In genomic region chr14:104390221-104390931, GRCh38 we compare ENCODE assay signal across 15 cellular contexts.
DNase-seq lines count a peak whose midpoint lies in the region; ATAC-seq and TF ChIP-seq lines count a peak whose summit lies in the region.
"Had no signal": no experiment of that assay in that cellular context is flagged by ENCODE, and none has a peak within 500 bp of the region (broad histone marks: within the 10 kb centered on the region; RNA-seq: fewer than 3 reads in every experiment).

No MANE protein-coding gene starts in this region.

- no peaks in the 10 kb centered on the region for H3K27me3 Mint-ChIP-seq in activated T-cell treated with anti-CD3 and anti-CD28 coated beads, Interleukin-2, amount 50 U/mL, for 24 hours
- H3K27me3 Mint-ChIP-seq in H9 (ENCODE audit: low read depth), result no peaks in the 10 kb centered on the region

- H3K23me2 ChIP-seq in H9 (ENCODE audit: insufficient read length, low read depth, low read length, poor library complexity, severe bottlenecking), result no peaks in the 10 kb centered on the region

- H3K4me3 ChIP-seq in coronary artery (no peak overlapping the region), sigmoid colon (no peak overlapping the region)

- no peak overlapping the region for H2AFZ ChIP-seq in H9 (ENCODE audit: low read length)

- no peak overlapping the region for H3T11ph ChIP-seq in H9 (ENCODE audit: low read length)

- H2BK12ac ChIP-seq in H9 (ENCODE audit: insufficient read length, low read depth, low read length), result no peak overlapping the region

- no peak overlapping the region for H3K18ac ChIP-seq in H9 (ENCODE audit: insufficient read length, low read depth, low read length)

- no peaks in the 10 kb centered on the region for H3K36me3 Mint-ChIP-seq in activated T-cell treated with anti-CD3 and anti-CD28 coated beads, Interleukin-2, amount 50 U/mL, for 24 hours (ENCODE audit: low read depth)
- H3K36me3 Mint-ChIP-seq in H9 (ENCODE audit: insufficient read depth in 1 of 3, low read depth in 3 of 3), result no peaks in the 10 kb centered on the region

- no peak for TF ChIP-seq POLR2A in sigmoid colon (IDR thresholded peaks at IDR 0.05)

- no peak overlapping the region for H2BK15ac ChIP-seq in H9 (ENCODE audit: low read depth, low read length)

- H3K4me1 Mint-ChIP-seq in activated T-cell treated with anti-CD3 and anti-CD28 coated beads, Interleukin-2, amount 50 U/mL, for 24 hours (ENCODE audit: low read depth), result peaks cover 61% of the 10 kb centered on the region
- peaks cover 4 to 15% of the 10 kb centered on the region in 2 experiments for H3K4me1 Mint-ChIP-seq in H9

- H3K56ac ChIP-seq in H9 (ENCODE audit: insufficient read length, low read depth, low read length), result no peak overlapping the region

- no peak for TF ChIP-seq CTCF in H9 (conservative IDR thresholded peaks at IDR 0.05)
- no peak for TF ChIP-seq CTCF in coronary artery (IDR thresholded peaks at IDR 0.05)
- no peak for TF ChIP-seq CTCF in sigmoid colon (IDR thresholded peaks at IDR 0.05)

- H3K4me3 Mint-ChIP-seq in activated T-cell treated with anti-CD3 and anti-CD28 coated beads, Interleukin-2, amount 50 U/mL, for 24 hours, result no peak overlapping the region
- H3K4me3 Mint-ChIP-seq in H9, result no peak overlapping the region

- no peak overlapping the region for H3K27ac ChIP-seq in H9 (ENCODE audit: insufficient read length, low read depth, low read length)
- no peak overlapping the region for H3K27ac ChIP-seq in coronary artery
- no peak overlapping the region for H3K27ac ChIP-seq in sigmoid colon
- H3K27ac ChIP-seq: KMS-11 had no signal

- H3K9me3 Mint-ChIP-seq in activated T-cell treated with anti-CD3 and anti-CD28 coated beads, Interleukin-2, amount 50 U/mL, for 24 hours, result no peaks in the 10 kb centered on the region
- H3K9me3 Mint-ChIP-seq in H9, result no peaks in the 10 kb centered on the region

- no peaks in the 10 kb centered on the region for H3K27me3 ChIP-seq in H9 (ENCODE audit: insufficient read depth, low read length)
- peaks cover 0 to 11% (median 0%) of the 10 kb centered on the region in 3 donors for H3K27me3 ChIP-seq in sigmoid colon

- peak; percentile 31 for DNase-seq in activated T-cell treated with anti-CD3 and anti-CD28 coated beads, Interleukin-2, amount 50 U/mL, for 24 hours
- DNase-seq in activated T-cell treated with anti-CD3 and anti-CD28 coated beads, Interleukin-2, amount 50 U/mL, for 1 hour, result no peak
- DNase-seq in H9 (peak; percentile 19), coronary artery (ENCODE audit: low spot score) (peak; percentile 41), sigmoid colon (peak; percentile 45), kidney glomerular epithelial cell (lab: John Stamatoyannopoulos, UW) (no peak)
- DNase-seq: amygdala; NCI-H1417 treated with DMSO at 0.1 percent for 48 hours; OCI-M1; SK-N-SH; stimulated activated CD4-positive, alpha-beta T cell treated with anti-CD3 and anti-CD28 coated beads, Interleukin-12 subunit alpha, Interleukin-12 subunit beta, amount 100 ng/mL, for 4 hours had no signal

- H3K9me3 ChIP-seq in H9 (ENCODE audit: control insufficient read depth, low read depth, low read length), result no peaks in the 10 kb centered on the region
- no peaks in the 10 kb centered on the region for H3K9me3 ChIP-seq in sigmoid colon
- H3K9me3 ChIP-seq: SK-N-SH had no signal

- WGBS in H9 (ENCODE audit: extremely low coverage, insufficient read length, low lambda C conversion rate), result no CpG with 5 or more reads among the region's 27 CpGs
- 86 to 90% methylated on average over 27 of the region's 27 CpGs for WGBS in sigmoid colon, 2 donors

- no peak overlapping the region for H3K23ac ChIP-seq in H9 (ENCODE audit: insufficient read length, low read depth, low read length)

- no peak overlapping the region for H3K14ac ChIP-seq in H9 (ENCODE audit: insufficient read depth, low read length)

- no peak overlapping the region for H2AK5ac ChIP-seq in H9 (ENCODE audit: insufficient read length, low read length)

- H3K4me2 ChIP-seq in H9 (ENCODE audit: insufficient read depth, insufficient read length, low read length), result no peak overlapping the region
- H3K4me2 ChIP-seq: KMS-11, SK-N-SH had no signal

- H4K5ac ChIP-seq in H9 (ENCODE audit: insufficient read length, low read depth, low read length), result no peak overlapping the region

- no peaks in the 10 kb centered on the region for H3K79me2 ChIP-seq in H9 (ENCODE audit: insufficient read depth, low read length)

- no peaks in the 10 kb centered on the region for H3K4me1 ChIP-seq in H9 (ENCODE audit: insufficient read depth, low read length)
- H3K4me1 ChIP-seq in sigmoid colon, result no peaks in the 10 kb centered on the region

- no peak for TF ChIP-seq EP300 in sigmoid colon (IDR thresholded peaks at IDR 0.05)

- no peak overlapping the region for H2BK20ac ChIP-seq in H9 (ENCODE audit: low read depth, low read length, poor library complexity, severe bottlenecking)

- H3K4ac ChIP-seq in H9 (ENCODE audit: low read depth, low read length), result no peak overlapping the region

- no peak overlapping the region for H2BK120ac ChIP-seq in H9 (ENCODE audit: low read depth, low read length, poor library complexity, severe bottlenecking)

- H4K20me1 ChIP-seq in H9 (ENCODE audit: control insufficient read depth, insufficient read depth, insufficient read length), result no peaks in the 10 kb centered on the region

- intact Hi-C loops in sigmoid colon (cut with DNase I), result no loop called here

- no peak overlapping the region for H4K91ac ChIP-seq in H9 (ENCODE audit: insufficient read length, low read depth, low read length)

- peak overlapping the region; percentile 3 for H3K27ac Mint-ChIP-seq in activated T-cell treated with anti-CD3 and anti-CD28 coated beads, Interleukin-2, amount 50 U/mL, for 24 hours
- peak overlapping the region in 1 of 3 experiments; percentile 55; a peak in 1 of 7 replicates for H3K27ac Mint-ChIP-seq in H9

- no peak overlapping the region for H3K9ac ChIP-seq in H9 (ENCODE audit: extremely low read depth, insufficient read length, low read length)
- H3K9ac ChIP-seq: KMS-11, SK-N-SH had no signal

- no peak for ATAC-seq in HG02938 (IDR thresholded peaks at IDR 0.05; ENCODE audit: unreplicated experiment)
- ATAC-seq in HG03025 (IDR thresholded peaks at IDR 0.05; ENCODE audit: low FRiP score, unreplicated experiment), result no peak
- ATAC-seq: esophagus mucosa had no signal

- H3K79me1 ChIP-seq in H9 (ENCODE audit: insufficient read depth, low read depth, low read length, poor library complexity, severe bottlenecking), result no peaks in the 10 kb centered on the region

- no peak overlapping the region for H2BK5ac ChIP-seq in H9 (ENCODE audit: insufficient read length, low read length)

- no peaks in the 10 kb centered on the region for H3K36me3 ChIP-seq in sigmoid colon

- H4K8ac ChIP-seq in H9 (replicated peaks; ENCODE audit: insufficient read length, low read depth, low read length), result no peak overlapping the region

Comparison
In these comparisons a context has a peak if more than half of its experiments do, and no peak if none do; other contexts are left out.
1. DNase-seq: peak in activated T-cell treated with anti-CD3 and anti-CD28 coated beads, Interleukin-2, amount 50 U/mL, for 24 hours (single experiment), H9 (single experiment), coronary artery (single experiment) and sigmoid colon (single experiment); none in activated T-cell treated with anti-CD3 and anti-CD28 coated beads, Interleukin-2, amount 50 U/mL, for 1 hour (single experiment) and kidney glomerular epithelial cell (single experiment).